ENCODE assay signal across 2 cellular contexts in the genomic region with DNA sequence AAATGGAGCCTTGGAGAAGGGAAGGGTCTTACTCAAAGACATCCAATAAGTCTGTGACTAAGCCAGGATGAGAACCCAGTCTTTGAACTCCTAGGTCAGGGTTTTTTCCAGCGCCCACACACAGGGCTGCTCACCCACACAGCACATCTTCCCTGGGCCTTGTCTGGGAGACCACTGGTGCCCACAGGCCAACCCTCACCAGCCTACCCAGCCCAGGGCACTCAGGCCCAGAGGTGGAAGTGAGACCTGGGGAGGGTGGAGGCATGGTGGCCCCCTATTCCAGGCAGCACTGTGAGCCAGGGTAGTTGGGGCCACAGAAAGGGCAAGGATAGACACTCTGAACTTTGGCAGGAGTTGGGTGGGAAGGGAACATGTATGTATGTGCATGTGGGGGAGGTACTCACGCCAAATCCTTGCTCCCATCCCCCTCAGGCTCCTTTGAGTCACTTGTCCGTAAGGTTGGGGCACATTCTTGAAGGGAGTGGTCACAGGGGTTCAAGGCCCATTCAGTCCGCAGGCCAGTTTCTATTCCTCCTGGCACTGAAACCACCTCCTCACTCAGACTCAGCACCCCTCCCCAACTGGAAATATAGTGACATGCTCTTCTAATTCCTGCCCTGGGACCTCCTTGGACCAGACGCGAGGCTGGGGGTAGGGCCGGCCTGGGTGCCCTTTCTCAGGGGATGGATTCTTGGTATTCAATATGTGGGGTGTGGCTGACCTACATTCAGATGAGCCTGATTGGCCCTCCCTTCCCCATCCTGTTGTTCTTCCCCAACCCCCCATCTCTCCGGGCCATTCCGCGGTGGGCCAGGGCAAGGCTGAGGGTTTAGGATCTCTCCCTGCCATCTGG.
TF ChIP-seq lines count a peak whose summit lies in the region.

No MANE protein-coding gene starts in this region.

TF ChIP-seq in SK-N-SH, 30 proteins besides CTCF, POLR2A, EP300 and RAD21:
- TF ChIP-seq EZH2phosphoT487 (IDR thresholded peaks at IDR 0.05; ENCODE audit: borderline replicate concordance, low read depth), result no peak
- no peak for TF ChIP-seq NRF1 (IDR thresholded peaks at IDR 0.05; ENCODE audit: low read depth, low read length)
- no peak for TF ChIP-seq TEAD4 (IDR thresholded peaks at IDR 0.05; ENCODE audit: borderline replicate concordance, insufficient read depth)
- TF ChIP-seq MEF2A (IDR thresholded peaks at IDR 0.05; ENCODE audit: borderline replicate concordance, low read depth), result no peak
- no peak for TF ChIP-seq RFX5 (IDR thresholded peaks at IDR 0.05; ENCODE audit: low read length)
- no peak for TF ChIP-seq ZBTB33 (IDR thresholded peaks at IDR 0.05; ENCODE audit: borderline replicate concordance, low read depth)
- TF ChIP-seq, protein P1, sequence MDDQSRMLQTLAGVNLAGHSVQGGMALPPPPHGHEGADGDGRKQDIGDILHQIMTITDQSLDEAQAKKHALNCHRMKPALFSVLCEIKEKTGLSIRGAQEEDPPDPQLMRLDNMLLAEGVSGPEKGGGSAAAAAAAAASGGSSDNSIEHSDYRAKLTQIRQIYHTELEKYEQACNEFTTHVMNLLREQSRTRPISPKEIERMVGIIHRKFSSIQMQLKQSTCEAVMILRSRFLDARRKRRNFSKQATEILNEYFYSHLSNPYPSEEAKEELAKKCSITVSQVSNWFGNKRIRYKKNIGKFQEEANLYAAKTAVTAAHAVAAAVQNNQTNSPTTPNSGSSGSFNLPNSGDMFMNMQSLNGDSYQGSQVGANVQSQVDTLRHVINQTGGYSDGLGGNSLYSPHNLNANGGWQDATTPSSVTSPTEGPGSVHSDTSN (IDR thresholded peaks at IDR 0.05), result no peak
- no peak for TF ChIP-seq ELF1 (IDR thresholded peaks at IDR 0.05)
TF ChIP-seq in SK-N-SH: peak in this region for 0.

TF ChIP-seq in SK-N-SH treated with all-trans-retinoic acid at 6 μM for 48 hours, 23 proteins besides CTCF, POLR2A, EP300 and RAD21:
- TF ChIP-seq SNAI2 (CRISPR knock-in tag; IDR thresholded peaks at IDR 0.05) (no peak), TSHZ2 (CRISPR knock-in tag; IDR thresholded peaks at IDR 0.05) (no peak), GLIS3 (CRISPR knock-in tag; IDR thresholded peaks at IDR 0.05) (no peak), CREB5 (CRISPR knock-in tag; IDR thresholded peaks at IDR 0.05; ENCODE audit: low read depth) (no peak), ZNF565 (CRISPR knock-in tag; conservative IDR thresholded peaks at IDR 0.05; ENCODE audit: low read depth) (no peak), ZFP3 (CRISPR knock-in tag; IDR thresholded peaks at IDR 0.05) (no peak), ARNTL (CRISPR knock-in tag; IDR thresholded peaks at IDR 0.05; ENCODE audit: borderline replicate concordance, low read depth) (no peak), ISL1 (CRISPR knock-in tag; IDR thresholded peaks at IDR 0.05) (no peak), PATZ1 (CRISPR knock-in tag; IDR thresholded peaks at IDR 0.05; ENCODE audit: borderline replicate concordance) (no peak), OSR1 (CRISPR knock-in tag; IDR thresholded peaks at IDR 0.05) (no peak), POU6F1 (CRISPR knock-in tag; IDR thresholded peaks at IDR 0.05; ENCODE audit: borderline replicate concordance, low read depth) (no peak), PPARA (CRISPR knock-in tag; IDR thresholded peaks at IDR 0.05; ENCODE audit: borderline replicate concordance) (no peak), ESRRG (CRISPR knock-in tag; IDR thresholded peaks at IDR 0.05) (no peak), ZNF8 (CRISPR knock-in tag; IDR thresholded peaks at IDR 0.05) (no peak), CSDC2 (CRISPR knock-in tag; IDR thresholded peaks at IDR 0.05) (no peak), TCF4 (CRISPR knock-in tag; IDR thresholded peaks at IDR 0.05; ENCODE audit: borderline replicate concordance) (no peak)
